In the genomic region with DNA sequence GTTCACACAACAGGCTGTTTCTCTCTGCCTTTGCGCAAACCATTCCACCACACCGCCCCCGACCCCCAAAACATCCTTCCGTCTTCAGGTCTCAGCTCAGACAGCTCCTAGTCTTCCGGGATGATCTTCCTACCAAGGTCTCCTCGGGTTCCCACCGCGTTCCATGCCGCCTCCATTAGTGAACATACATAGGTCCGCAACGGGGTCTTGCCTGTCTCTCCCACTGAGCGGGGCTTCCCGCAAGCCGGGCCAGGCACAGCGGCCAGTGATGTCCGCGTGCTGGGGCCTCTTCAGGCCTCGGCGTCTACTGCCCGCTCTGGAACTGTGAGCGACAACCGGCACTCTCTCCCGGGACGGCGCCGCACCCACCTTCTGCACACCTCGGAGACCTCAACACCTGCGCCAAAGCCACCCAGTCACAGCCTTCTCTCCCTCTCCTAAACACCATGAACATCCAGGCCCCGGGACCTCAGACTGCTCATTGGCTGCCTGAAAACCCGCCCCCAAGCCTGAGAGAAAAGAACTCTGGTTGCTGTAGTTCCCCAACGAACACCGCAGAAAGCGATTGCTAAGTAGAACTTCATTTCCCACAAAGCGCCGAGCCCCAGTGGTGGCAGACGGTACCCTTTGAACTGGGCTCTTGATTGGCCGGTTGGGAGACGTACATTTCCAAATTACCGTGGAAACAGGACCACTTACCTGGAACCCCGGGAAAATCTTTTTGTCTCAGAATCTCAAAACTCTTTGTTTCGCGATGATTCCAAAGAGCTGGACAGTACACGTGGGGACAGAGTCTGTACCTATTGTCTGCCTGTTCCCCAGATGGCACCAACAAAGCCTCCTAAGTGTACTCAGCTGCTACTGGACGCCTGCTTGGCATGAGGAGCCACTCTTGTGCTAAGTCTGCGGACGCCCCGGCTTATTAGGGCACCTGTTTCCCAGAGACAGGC, we compare ENCODE assay signal across 8 cellular contexts. TPM values are rescaled to one million over a fixed set of nuclear protein-coding genes. Genes with fewer than 3 reads are reported as not detected.
DNase-seq lines count a peak whose midpoint lies in the region; ATAC-seq and TF ChIP-seq lines count a peak whose summit lies in the region.

No MANE protein-coding gene starts in this region.

- peak overlapping the region; percentile 90 for H3K4me3 ChIP-seq in epithelial cell of esophagus (ENCODE audit: low read length)

- ATAC-seq in GM19043 (IDR thresholded peaks at IDR 0.05; ENCODE audit: low read depth, unreplicated experiment): peak; percentile 97
- peak; percentile 89 for ATAC-seq in HG03432 (IDR thresholded peaks at IDR 0.05; ENCODE audit: unreplicated experiment)

- no peaks in the 10 kb centered on the region for H3K9me3 Mint-ChIP-seq in mesothelial cell of epicardium

- no peaks in the 10 kb centered on the region for H3K4me1 Mint-ChIP-seq in mesothelial cell of epicardium

- DNase-seq in AG09319 (ENCODE audit: extremely low read depth, low read depth) (peak; percentile 72), NCI-H748 treated with DMSO at 0.1 percent for 48 hours (lab: John Stamatoyannopoulos, UW) (peak; percentile 99), epithelial cell of esophagus (ENCODE audit: low read depth) (peak; percentile 97), mesothelial cell of epicardium (ENCODE audit: low spot score in 2 of 2, unreplicated experiment in 2 of 2) (peak; percentile 58 to 80)
- DNase-seq in activated CD8-positive, alpha-beta memory T cell treated with anti-CD3 and anti-CD28 coated beads, Interleukin-2, amount 50 U/mL, for 1 hour (ENCODE audit: extremely low read depth): peak; percentile 77
- DNase-seq in stimulated activated CD8-positive, alpha-beta memory T cell treated with anti-CD3 and anti-CD28 coated beads, Interleukin-15, amount 100 ng/mL, for 24 hours (ENCODE audit: low read depth): peak; percentile 46

- H3K36me3 Mint-ChIP-seq in mesothelial cell of epicardium: peaks cover 15% of the 10 kb centered on the region

- H3K27ac Mint-ChIP-seq in mesothelial cell of epicardium: no peak overlapping the region

- H3K4me3 Mint-ChIP-seq in mesothelial cell of epicardium: no peak overlapping the region

- H3K27me3 Mint-ChIP-seq in mesothelial cell of epicardium (ENCODE audit: low read depth): no peaks in the 10 kb centered on the region

- TF ChIP-seq CTCF in AG09319 (IDR thresholded peaks at IDR 0.05; ENCODE audit: low read depth, low read length) (no peak), epithelial cell of esophagus (IDR thresholded peaks at IDR 0.05; ENCODE audit: insufficient read depth, low read depth, low read length, missing control alignments) (no peak), mesothelial cell of epicardium (IDR thresholded peaks at IDR 0.05; ENCODE audit: unreplicated experiment) (no peak)

RNA-seq across cellular contexts. Expression of gene DYRK1B, which starts 9.5 kb away (rescaled TPM):
- total RNA-seq in mesothelial cell of epicardium: 54.0 to 60.2 TPM (median 54.7 TPM) in 3 replicates

RNA-seq across cellular contexts. Expression of gene FBL, which starts 21.8 kb away (rescaled TPM):
- 273 to 278 TPM (median 274 TPM) in 3 replicates for total RNA-seq in mesothelial cell of epicardium

RNA-seq across cellular contexts. Expression of gene LEUTX, which starts 45.8 kb away (rescaled TPM):
- not detected in 3 replicates for total RNA-seq in mesothelial cell of epicardium

Comparison
In these comparisons a context has a peak if more than half of its experiments do, and no peak if none do; other contexts are left out.
1. Peak in every context shown above with its lines: DNase-seq, ATAC-seq and H3K4me3 ChIP-seq.
2. DNase-seq: peak in every context shown above with its lines; median percentile 99 in NCI-H748 treated with DMSO at 0.1 percent for 48 hours; 97 in epithelial cell of esophagus; 77 in activated CD8-positive, alpha-beta memory T cell treated with anti-CD3 and anti-CD28 coated beads, Interleukin-2, amount 50 U/mL, for 1 hour; 72 in AG09319; 69 in mesothelial cell of epicardium; 46 in stimulated activated CD8-positive, alpha-beta memory T cell treated with anti-CD3 and anti-CD28 coated beads, Interleukin-15, amount 100 ng/mL, for 24 hours.